8 cellular contexts compared by ENCODE assay signal in the genomic region with DNA sequence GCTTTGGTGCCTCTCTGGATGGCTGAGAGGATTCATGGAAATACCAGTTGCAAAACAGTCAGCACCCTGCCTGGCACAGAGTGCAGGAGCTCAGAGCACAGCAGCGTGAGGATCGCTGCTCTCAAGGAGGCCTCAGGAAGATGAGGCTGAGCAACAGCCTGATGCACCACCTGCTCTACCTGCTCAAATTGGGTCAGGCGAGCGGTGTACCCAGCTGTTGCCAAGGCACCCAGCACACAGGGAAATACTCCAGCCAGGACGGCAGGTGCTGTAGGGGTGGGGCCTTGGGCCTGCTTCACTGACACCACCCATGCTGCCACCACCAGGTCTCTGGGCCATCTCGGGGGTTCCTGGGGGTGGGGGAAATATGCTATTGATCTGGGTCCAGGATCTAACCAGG. TPM values are rescaled to one million over a fixed set of nuclear protein-coding genes. Genes with fewer than 3 reads are reported as not detected.
DNase-seq lines count a peak whose midpoint lies in the region; ATAC-seq and TF ChIP-seq lines count a peak whose summit lies in the region.

No MANE protein-coding gene starts in this region.

- ATAC-seq in HG02981 (IDR thresholded peaks at IDR 0.05; ENCODE audit: unreplicated experiment): no peak

- peak overlapping the region; percentile 98 for H3K4me3 Mint-ChIP-seq in activated CD4-positive, alpha-beta T cell treated with anti-CD3 and anti-CD28 coated beads, Interleukin-2, amount 10 ng/mL, durations not matched to agents 7 days and 5 days

- peaks cover 23% of the 10 kb centered on the region for H3K36me3 ChIP-seq in MG63

- CTCF ChIA-PET in activated CD4-positive, alpha-beta T cell treated with anti-CD3 and anti-CD28 coated beads, Interleukin-2, amount 10 ng/mL, durations not matched to agents 7 days and 5 days (lab: Charles Lee): interaction anchor here (0.5 to 11.7 kb wide), 10 partner anchors 8 to 123 kb away, joined by 3 to 63 read pairs (median 3); no protein-coding TSS in a partner anchor

- no peaks in the 10 kb centered on the region for H3K27me3 Mint-ChIP-seq in activated CD4-positive, alpha-beta T cell treated with anti-CD3 and anti-CD28 coated beads, Interleukin-2, amount 10 ng/mL, durations not matched to agents 7 days and 5 days

- peaks cover 51% of the 10 kb centered on the region for H3K4me1 Mint-ChIP-seq in activated CD4-positive, alpha-beta T cell treated with anti-CD3 and anti-CD28 coated beads, Interleukin-2, amount 10 ng/mL, durations not matched to agents 7 days and 5 days

- H3K27ac ChIP-seq in temporal lobe (ENCODE audit: low read depth, low read length): peak overlapping the region; percentile 99

- H3K9me3 ChIP-seq in MG63: no peaks in the 10 kb centered on the region

- no peaks in the 10 kb centered on the region for H3K27me3 ChIP-seq in MG63

- no peak for TF ChIP-seq CTCF in fibroblast of the aortic adventitia (IDR thresholded peaks at IDR 0.05; ENCODE audit: insufficient read depth, low read length)

- DNase-seq in activated CD4-positive, alpha-beta T cell treated with anti-CD3 and anti-CD28 coated beads, Interleukin-2, amount 10 ng/mL, durations not matched to agents 7 days and 5 days: no peak
- DNase-seq in activated CD4-positive, alpha-beta T cell treated with anti-CD3 and anti-CD28 coated beads, Interleukin-2, amount 50 U/mL, for 4 hours: no peak
- DNase-seq in T follicular helper cell (ENCODE audit: low read depth) (peak; percentile 49), fibroblast of the aortic adventitia (ENCODE audit: low read depth) (no peak), MG63 (no peak), GDM1 (lab: John Stamatoyannopoulos, UW) (no peak)

- peaks cover 81% of the 10 kb centered on the region for H3K36me3 Mint-ChIP-seq in activated CD4-positive, alpha-beta T cell treated with anti-CD3 and anti-CD28 coated beads, Interleukin-2, amount 10 ng/mL, durations not matched to agents 7 days and 5 days (ENCODE audit: low read depth)

- POLR2A ChIA-PET in activated CD4-positive, alpha-beta T cell treated with anti-CD3 and anti-CD28 coated beads, Interleukin-2, amount 10 ng/mL, durations not matched to agents 7 days and 5 days (lab: Charles Lee): no interaction called here

- peak overlapping the region; percentile 45 for H3K4me3 ChIP-seq in fibroblast of the aortic adventitia (ENCODE audit: low read depth, low read length)
- no peak overlapping the region for H3K4me3 ChIP-seq in MG63

- H3K9me3 Mint-ChIP-seq in activated CD4-positive, alpha-beta T cell treated with anti-CD3 and anti-CD28 coated beads, Interleukin-2, amount 10 ng/mL, durations not matched to agents 7 days and 5 days: no peaks in the 10 kb centered on the region

- H3K27ac Mint-ChIP-seq in activated CD4-positive, alpha-beta T cell treated with anti-CD3 and anti-CD28 coated beads, Interleukin-2, amount 10 ng/mL, durations not matched to agents 7 days and 5 days: peak overlapping the region; percentile 77

RNA-seq across cellular contexts. Expression of gene EEIG1, which starts 4.3 kb away (rescaled TPM):
- total RNA-seq in activated CD4-positive, alpha-beta T cell treated with anti-CD3 and anti-CD28 coated beads, Interleukin-2, amount 10 ng/mL, durations not matched to agents 7 days and 5 days: 100 to 1,000 TPM; 412 to 477 TPM
- 32.4 and 50.3 TPM in 2 replicates for total RNA-seq in fibroblast of the aortic adventitia (ENCODE audit: low replicate concordance)
- total RNA-seq in temporal lobe: 5.2 TPM
- total RNA-seq in MG63 (2014; rRNA removed; shearing (Covaris generic); ENCODE audit: low replicate concordance): 10.3 and 11.8 TPM in 2 replicates

RNA-seq across cellular contexts. Expression of gene DPM2, which starts 38.8 kb away (rescaled TPM):
- total RNA-seq in activated CD4-positive, alpha-beta T cell treated with anti-CD3 and anti-CD28 coated beads, Interleukin-2, amount 10 ng/mL, durations not matched to agents 7 days and 5 days: 10 to 100 TPM; 79.9 to 80.4 TPM
- total RNA-seq in fibroblast of the aortic adventitia (ENCODE audit: low replicate concordance) (7.0 and 19.9 TPM in 2 replicates), temporal lobe (10.1 TPM)
- 23.3 and 38.9 TPM in 2 replicates for total RNA-seq in MG63 (2014; rRNA removed; shearing (Covaris generic); ENCODE audit: low replicate concordance)

RNA-seq across cellular contexts. Expression of gene PIP5KL1, which starts 45.9 kb away (rescaled TPM):
- total RNA-seq in activated CD4-positive, alpha-beta T cell treated with anti-CD3 and anti-CD28 coated beads, Interleukin-2, amount 10 ng/mL, durations not matched to agents 7 days and 5 days: 1 to 10 TPM; 2.5 to 4.1 TPM
- total RNA-seq in fibroblast of the aortic adventitia (ENCODE audit: low replicate concordance) (1.6 and 2.6 TPM in 2 replicates), temporal lobe (1.2 TPM)
- 0.13 TPM in 1 of 2 replicates, not detected in the other for total RNA-seq in MG63 (2014; rRNA removed; shearing (Covaris generic); ENCODE audit: low replicate concordance)

RNA-seq across cellular contexts. Expression of gene ST6GALNAC4, which starts 59.7 kb away (rescaled TPM):
- total RNA-seq in activated CD4-positive, alpha-beta T cell treated with anti-CD3 and anti-CD28 coated beads, Interleukin-2, amount 10 ng/mL, durations not matched to agents 7 days and 5 days: 10 to 100 TPM; 16.8 to 22.4 TPM
- total RNA-seq in fibroblast of the aortic adventitia (ENCODE audit: low replicate concordance): 24.4 and 37.1 TPM in 2 replicates
- total RNA-seq in temporal lobe: 7.4 TPM
- total RNA-seq in MG63 (2014; rRNA removed; shearing (Covaris generic); ENCODE audit: low replicate concordance): 4.7 and 26.9 TPM in 2 replicates
